14 cellular contexts compared by ENCODE assay signal in the genomic region with DNA sequence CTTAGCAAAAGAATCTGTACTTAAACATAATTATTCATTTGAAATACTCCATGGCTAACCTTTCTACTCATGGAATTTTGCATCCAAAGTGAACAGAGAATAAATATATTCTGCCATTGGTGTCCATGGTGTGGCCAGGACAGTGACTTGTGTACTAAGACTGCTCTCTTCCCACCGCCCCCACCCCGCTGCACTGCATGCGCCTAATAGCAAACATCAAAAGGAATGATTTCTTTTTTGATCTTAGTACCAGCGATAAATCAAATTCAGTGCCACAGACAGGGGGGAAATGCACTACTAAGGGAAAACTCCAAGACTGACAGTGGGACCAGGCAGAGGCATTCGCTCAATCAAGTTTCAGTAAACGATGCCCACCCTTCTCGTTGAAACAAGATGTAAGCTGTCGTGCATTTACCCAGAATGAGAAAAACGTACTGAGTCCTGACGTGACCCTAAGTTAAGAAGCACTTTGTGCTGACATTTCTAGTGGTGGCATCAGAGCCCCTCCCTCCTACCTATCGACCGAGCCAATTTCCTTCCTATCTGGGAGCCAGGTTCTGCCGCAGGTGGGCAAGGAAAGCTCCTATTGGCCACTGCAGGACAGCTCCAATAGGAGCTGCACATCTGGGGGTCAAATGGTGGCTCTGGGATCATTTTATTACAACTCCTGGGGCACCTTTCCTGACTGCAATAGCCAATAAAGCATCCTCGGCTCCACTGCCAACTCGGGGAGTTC. TPM values are rescaled to one million over a fixed set of nuclear protein-coding genes. Genes with fewer than 3 reads are reported as not detected.
DNase-seq lines count a peak whose midpoint lies in the region; TF ChIP-seq lines count a peak whose summit lies in the region.
"Had no signal": no experiment of that assay in that cellular context is flagged by ENCODE, and none has a peak within 500 bp of the region (broad histone marks: within the 10 kb centered on the region; RNA-seq: fewer than 3 reads in every experiment).

No MANE protein-coding gene starts in this region.

- H3K27me3 ChIP-seq in BE2C (no peaks in the 10 kb centered on the region), WERI-Rb-1 (ENCODE audit: insufficient read depth, low read depth, severe bottlenecking) (no peaks in the 10 kb centered on the region)
- no peaks in the 10 kb centered on the region for H3K27me3 ChIP-seq in effector memory CD4-positive, alpha-beta T cell (replicated peaks; ENCODE audit: control insufficient read depth, insufficient read depth, low read length, poor library complexity, severe bottlenecking)
- H3K27me3 ChIP-seq: BLaER1, SJCRH30 had no signal

- H3K27ac ChIP-seq in WERI-Rb-1, result peak overlapping the region; percentile 77
- no peak overlapping the region for H3K27ac ChIP-seq in effector memory CD4-positive, alpha-beta T cell (ENCODE audit: insufficient read depth, low read length, poor library complexity, severe bottlenecking)
- H3K27ac ChIP-seq: BLaER1, RWPE1, SJCRH30 had no signal

- peaks cover 18% of the 10 kb centered on the region for H3K36me3 ChIP-seq in BE2C
- H3K36me3 ChIP-seq in WERI-Rb-1, result peaks cover 25% of the 10 kb centered on the region
- H3K36me3 ChIP-seq in effector memory CD4-positive, alpha-beta T cell (ENCODE audit: control insufficient read depth, insufficient read depth, low read length), result no peaks in the 10 kb centered on the region
- H3K36me3 ChIP-seq: BLaER1, SJCRH30 had no signal

- peak overlapping the region; percentile 54 for H3K4me3 ChIP-seq in BE2C (ENCODE audit: low read depth, low read length)
- H3K4me3 ChIP-seq in WERI-Rb-1 (ENCODE audit: low read depth, low read length), result peak overlapping the region; percentile 11; the same call in 1 of the 2 replicates
- no peak overlapping the region for H3K4me3 ChIP-seq in effector memory CD4-positive, alpha-beta T cell (ENCODE audit: insufficient read depth, low read depth, low read length, poor library complexity, severe bottlenecking)
- H3K4me3 ChIP-seq: BLaER1, K562, SJCRH30 had no signal

- DNase-seq in BE2C (peak; percentile 42), NCI-H1436 treated with DMSO at 0.1 percent for 48 hours (lab: John Stamatoyannopoulos, UW) (peak; percentile 65), WERI-Rb-1 (peak; percentile 39), left kidney (ENCODE audit: low read depth, low spot score) (peak; percentile 10), NCI-H510A treated with DMSO at 0.1 percent for 48 hours (lab: John Stamatoyannopoulos, UW) (no peak), AG08395 (ENCODE audit: low spot score) (no peak)
- DNase-seq in effector memory CD4-positive, alpha-beta T cell, result no peak
- DNase-seq: Calu3; CD8-positive, alpha-beta T cell; NCI-H1105; SJCRH30 had no signal

- TF ChIP-seq CTCF in BE2C (IDR thresholded peaks at IDR 0.05; ENCODE audit: low read depth, low read length) (no peak), WERI-Rb-1 (IDR thresholded peaks at IDR 0.05; ENCODE audit: low read depth, low read length) (no peak)

- H3K4me1 ChIP-seq in BE2C, result peaks cover 55% of the 10 kb centered on the region
- no peaks in the 10 kb centered on the region for H3K4me1 ChIP-seq in effector memory CD4-positive, alpha-beta T cell (ENCODE audit: control insufficient read depth, insufficient read depth, low read length, poor library complexity, severe bottlenecking)
- H3K4me1 ChIP-seq: BLaER1, SJCRH30 had no signal

- no peaks in the 10 kb centered on the region for H3K9me3 ChIP-seq in BE2C
- no peaks in the 10 kb centered on the region for H3K9me3 ChIP-seq in WERI-Rb-1 (ENCODE audit: severe bottlenecking)
- H3K9me3 ChIP-seq in effector memory CD4-positive, alpha-beta T cell (ENCODE audit: control insufficient read depth, low read length), result no peaks in the 10 kb centered on the region
- H3K9me3 ChIP-seq: BLaER1, SJCRH30 had no signal

RNA-seq across cellular contexts. Expression of gene ESRRG, which starts 12.5 kb away (rescaled TPM):
- polyA plus RNA-seq in BE2C (2012; ENCODE audit: insufficient read depth, insufficient read length, low read depth), result 51.9 TPM
- polyA plus RNA-seq: K562 had no signal

Comparison
In these comparisons a context has a peak if more than half of its experiments do, and no peak if none do; other contexts are left out.
1. DNase-seq: peak in BE2C (single experiment), NCI-H1436 treated with DMSO at 0.1 percent for 48 hours (single experiment), WERI-Rb-1 (single experiment) and left kidney (single experiment); none in effector memory CD4-positive, alpha-beta T cell (0 of 3), NCI-H510A treated with DMSO at 0.1 percent for 48 hours (single experiment) and AG08395 (single experiment).